In genomic region chr2:48131503-48132293, GRCh38 we compare ENCODE assay signal across 11 cellular contexts.
DNase-seq lines count a peak whose midpoint lies in the region; ATAC-seq and TF ChIP-seq lines count a peak whose summit lies in the region.
"Had no signal": no experiment of that assay in that cellular context is flagged by ENCODE, and none has a peak within 500 bp of the region (broad histone marks: within the 10 kb centered on the region; RNA-seq: fewer than 3 reads in every experiment).

No MANE protein-coding gene starts in this region.

- no peaks in the 10 kb centered on the region for H3K9me3 ChIP-seq in transverse colon

- peak; percentile 63 for DNase-seq in COR-L47 (lab: John Stamatoyannopoulos, UW)
- DNase-seq in NCI-H1694 treated with DMSO at 0.1 percent for 48 hours (lab: John Stamatoyannopoulos, UW), result peak; percentile 66
- peak; percentile 50 to 67 for DNase-seq in cerebellar nuclear complex (lab: John Stamatoyannopoulos, UW)
- DNase-seq in medulla oblongata (ENCODE audit: extremely low spot score), result peak; percentile 40
- DNase-seq in NCI-H526 (lab: John Stamatoyannopoulos, UW), result no peak
- no peak for DNase-seq in lower leg skin (ENCODE audit: low spot score in 2 of 2)
- no peak for DNase-seq in transverse colon
- DNase-seq: DND-41, T-cell had no signal

- ATAC-seq in GM19395 (IDR thresholded peaks at IDR 0.05; ENCODE audit: unreplicated experiment), result no peak
- ATAC-seq: HCT116 had no signal

- TF ChIP-seq EP300 in transverse colon (IDR thresholded peaks at IDR 0.05; ENCODE audit: low read depth), result no peak

- intact Hi-C loops in lower leg skin (cut with DNase I; ENCODE audit: low total_unique reads) (no loop called here), transverse colon (cut with DNase I; ENCODE audit: low total_unique reads) (no loop called here)

- H3K27me3 ChIP-seq in transverse colon, result no peaks in the 10 kb centered on the region

- no peak overlapping the region for H3K27ac ChIP-seq in transverse colon

- TF ChIP-seq POLR2A in lower leg skin (IDR thresholded peaks at IDR 0.05), result no peak
- no peak for TF ChIP-seq POLR2A in transverse colon (IDR thresholded peaks at IDR 0.05)

- TF ChIP-seq CTCF in lower leg skin (IDR thresholded peaks at IDR 0.05) (no peak), transverse colon (IDR thresholded peaks at IDR 0.05) (no peak)

- no peaks in the 10 kb centered on the region for H3K36me3 ChIP-seq in transverse colon

- H3K4me3 ChIP-seq in lower leg skin (ENCODE audit: low read depth, poor library complexity, severe bottlenecking) (no peak overlapping the region), transverse colon (no peak overlapping the region)

- WGBS in lower leg skin, 2 donors, result 24 to 29% methylated on average over 6 of the region's 6 CpGs
- WGBS in transverse colon (ENCODE audit: low coverage in 1 of 2), 2 donors, result 66 to 67% methylated on average over 6 of the region's 6 CpGs

- peaks cover 0 to 9% (median 0%) of the 10 kb centered on the region in 4 donors for H3K4me1 ChIP-seq in transverse colon

- in situ Hi-C loops in transverse colon (cut with MboI; ENCODE audit: low pct_ligation_motif_present in 1 of 4, low pct_unique_long_range_greater_than_20kb in 1 of 4, low sequenced_read_pairs in 3 of 4), result no loop called here

Comparison
In these comparisons a context has a peak if more than half of its experiments do, and no peak if none do; other contexts are left out.
1. DNase-seq: peak in COR-L47 (single experiment), NCI-H1694 treated with DMSO at 0.1 percent for 48 hours (single experiment), cerebellar nuclear complex (2 of 2) and medulla oblongata (single experiment); none in NCI-H526 (0 of 2), lower leg skin (0 of 2) and transverse colon (single experiment).